In the genomic region with DNA sequence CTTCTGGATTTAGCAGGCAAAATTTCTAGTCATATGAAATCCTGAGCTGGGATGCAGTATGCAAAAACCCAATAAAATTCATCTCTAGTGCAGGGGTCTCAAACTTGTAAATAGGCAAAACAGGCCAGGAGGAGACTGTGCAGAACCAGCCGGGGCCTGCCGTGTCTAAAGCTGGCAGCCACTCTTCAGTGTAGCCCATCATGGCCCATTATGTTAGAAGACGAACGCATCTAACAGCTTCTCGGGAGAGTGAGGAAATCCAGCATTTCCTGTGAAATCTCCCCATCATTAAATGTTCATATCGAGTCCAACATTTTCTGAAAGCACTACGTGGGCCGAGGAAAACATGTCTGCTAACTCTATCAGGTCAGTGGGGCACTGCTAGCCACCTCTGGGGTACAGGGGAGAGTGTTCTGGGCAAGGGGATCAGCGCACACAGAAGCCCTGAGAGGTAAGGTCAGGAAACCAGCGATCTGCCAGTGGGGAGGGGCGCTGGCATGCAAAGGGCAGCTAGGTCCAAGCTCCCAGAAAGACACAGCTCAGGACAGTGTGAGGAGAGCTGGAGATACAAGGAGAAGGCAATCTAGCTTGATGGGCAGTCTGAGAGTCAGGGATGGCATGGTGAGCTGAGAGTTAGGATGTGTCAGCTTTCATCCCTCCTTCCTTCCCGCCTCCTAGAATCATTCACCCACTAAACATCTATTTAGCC, we compare ENCODE assay signal across 11 cellular contexts.
DNase-seq lines count a peak whose midpoint lies in the region; ATAC-seq and TF ChIP-seq lines count a peak whose summit lies in the region.
"Had no signal": no experiment of that assay in that cellular context is flagged by ENCODE, and none has a peak within 500 bp of the region (broad histone marks: within the 10 kb centered on the region; RNA-seq: fewer than 3 reads in every experiment).

No MANE protein-coding gene starts in this region.

- H3K4me1 Mint-ChIP-seq in endothelial cell (ENCODE audit: unreplicated experiment), result peaks cover 51% of the 10 kb centered on the region

- intact Hi-C loops in left lung (cut with DNase I), result no loop called here

- TF ChIP-seq POLR2A in Peyer's patch (IDR thresholded peaks at IDR 0.05), result no peak

- no peaks in the 10 kb centered on the region for H4K20me1 ChIP-seq in BLaER1
- H4K20me1 ChIP-seq in osteoblast (ENCODE audit: insufficient read depth, low read length), result no peaks in the 10 kb centered on the region

- no peak overlapping the region for H3K4me3 ChIP-seq in BLaER1
- H3K4me3 ChIP-seq in Peyer's patch, result no peak overlapping the region
- no peak overlapping the region for H3K4me3 ChIP-seq in osteoblast (ENCODE audit: insufficient read depth, low read length)
- H3K4me3 ChIP-seq in left lung, result no peak overlapping the region

- peaks cover 13% of the 10 kb centered on the region for H3K27me3 Mint-ChIP-seq in endothelial cell (ENCODE audit: unreplicated experiment)

- no peaks in the 10 kb centered on the region for H3K79me2 ChIP-seq in osteoblast (ENCODE audit: insufficient read depth, low read length)

- H3K27me3 ChIP-seq in BLaER1 (no peaks in the 10 kb centered on the region), Peyer's patch (no peaks in the 10 kb centered on the region), osteoblast (ENCODE audit: insufficient read depth, low read length) (no peaks in the 10 kb centered on the region), foreskin keratinocyte (peaks cover 21% of the 10 kb centered on the region), left lung (no peaks in the 10 kb centered on the region)

- H3K9me3 Mint-ChIP-seq in endothelial cell (ENCODE audit: unreplicated experiment), result no peaks in the 10 kb centered on the region
- H3K9me3 Mint-ChIP-seq: activated naive CD4-positive, alpha-beta T cell treated with anti-CD3 and anti-CD28 coated beads for 36 hours had no signal

- peak overlapping the region; percentile 87 for H3K4me2 ChIP-seq in BLaER1
- no peak overlapping the region for H3K4me2 ChIP-seq in osteoblast (ENCODE audit: insufficient read depth, low read length)

- peak overlapping the region; percentile 67; the same call in 1 of the 2 replicates for H3K27ac ChIP-seq in BLaER1
- H3K27ac ChIP-seq in Peyer's patch, result peak overlapping the region in 3 of 4 donors; percentile 40 to 53 (median 45)
- H3K27ac ChIP-seq in osteoblast (ENCODE audit: low read depth, low read length), result no peak overlapping the region
- H3K27ac ChIP-seq in foreskin keratinocyte, result no peak overlapping the region
- peak overlapping the region in 1 of 2 donors; percentile 53 for H3K27ac ChIP-seq in left lung

- no peak for ATAC-seq in HG03045 (IDR thresholded peaks at IDR 0.05; ENCODE audit: unreplicated experiment)
- ATAC-seq in foreskin keratinocyte, result no peak
- no peak for ATAC-seq in HG02763 (IDR thresholded peaks at IDR 0.05; ENCODE audit: unreplicated experiment)
- no peak for ATAC-seq in left lung

- peaks cover 68% of the 10 kb centered on the region for H3K4me1 ChIP-seq in BLaER1
- peaks cover 0 to 59% (median 10%) of the 10 kb centered on the region in 4 donors for H3K4me1 ChIP-seq in Peyer's patch
- H3K4me1 ChIP-seq in osteoblast (ENCODE audit: insufficient read depth, low read length), result peaks cover 37% of the 10 kb centered on the region
- H3K4me1 ChIP-seq in foreskin keratinocyte, result no peaks in the 10 kb centered on the region
- H3K4me1 ChIP-seq in left lung, result peaks cover 26 to 63% of the 10 kb centered on the region in 2 donors

- no peaks in the 10 kb centered on the region; the same call in 1 of the 2 replicates for H3K36me3 ChIP-seq in BLaER1
- H3K36me3 ChIP-seq in Peyer's patch, result peaks cover 0 to 2% (median 0%) of the 10 kb centered on the region in 3 donors
- H3K36me3 ChIP-seq in osteoblast (ENCODE audit: insufficient read depth, low read length), result peaks cover 3% of the 10 kb centered on the region
- peaks cover 0 to 99% of the 10 kb centered on the region in 2 donors for H3K36me3 ChIP-seq in left lung

- DNase-seq in Peyer's patch, result no peak
- DNase-seq in endothelial cell (ENCODE audit: low spot score), result no peak
- DNase-seq in osteoblast (ENCODE audit: insufficient read length, low spot score, missing footprints), result peak; percentile 64
- DNase-seq in foreskin keratinocyte, result no peak
- no peak for DNase-seq in left lung
- DNase-seq: activated CD4-positive, alpha-beta T cell treated with anti-CD3 and anti-CD28 coated beads for 48 hours; activated naive CD4-positive, alpha-beta T cell treated with anti-CD3 and anti-CD28 coated beads for 36 hours had no signal

- H3K4me3 Mint-ChIP-seq in endothelial cell (ENCODE audit: unreplicated experiment), result no peak overlapping the region
- H3K4me3 Mint-ChIP-seq: activated naive CD4-positive, alpha-beta T cell treated with anti-CD3 and anti-CD28 coated beads for 36 hours; CD14-positive monocyte had no signal

- TF ChIP-seq CTCF in Peyer's patch (IDR thresholded peaks at IDR 0.05) (no peak), endothelial cell (IDR thresholded peaks at IDR 0.05; ENCODE audit: unreplicated experiment) (no peak), osteoblast (IDR thresholded peaks at IDR 0.05; ENCODE audit: extremely low read depth, low read depth, low read length) (no peak), foreskin keratinocyte (conservative IDR thresholded peaks at IDR 0.05) (no peak), left lung (IDR thresholded peaks at IDR 0.05) (no peak)

- no peak overlapping the region for H2AFZ ChIP-seq in osteoblast (ENCODE audit: low read length)

- peak overlapping the region; percentile 65; the same call in 1 of the 2 replicates for H3K9ac ChIP-seq in BLaER1

- H3K9me3 ChIP-seq in BLaER1 (no peaks in the 10 kb centered on the region), Peyer's patch (no peaks in the 10 kb centered on the region), osteoblast (ENCODE audit: low read depth, low read length) (no peaks in the 10 kb centered on the region), left lung (no peaks in the 10 kb centered on the region)

- H3K27ac Mint-ChIP-seq in endothelial cell (ENCODE audit: unreplicated experiment), result peak overlapping the region; percentile 58
- H3K27ac Mint-ChIP-seq: activated naive CD4-positive, alpha-beta T cell treated with anti-CD3 and anti-CD28 coated beads for 36 hours had no signal

- peaks cover 53% of the 10 kb centered on the region for H3K36me3 Mint-ChIP-seq in endothelial cell (ENCODE audit: low read depth, unreplicated experiment)

Comparison
In these comparisons a context has a peak if more than half of its experiments do, and no peak if none do; other contexts are left out.
1. H3K27ac ChIP-seq: peak in BLaER1 (single experiment) and Peyer's patch (3 of 4); none in osteoblast (single experiment) and foreskin keratinocyte (single experiment).